ENCODE assay signal across 15 cellular contexts in genomic region chr6:37982320-37982719, GRCh38.
DNase-seq lines count a peak whose midpoint lies in the region; ATAC-seq, FAIRE-seq and TF ChIP-seq lines count a peak whose summit lies in the region.
"Had no signal": no experiment of that assay in that cellular context is flagged by ENCODE, and none has a peak within 500 bp of the region (broad histone marks: within the 10 kb centered on the region; RNA-seq: fewer than 3 reads in every experiment).

No MANE protein-coding gene starts in this region.

- H3K9me3 Mint-ChIP-seq in activated B cell treated with CpG ODN at 0.5 μM for 24 hours: peaks cover 2% of the 10 kb centered on the region

- ATAC-seq in HG03342 (IDR thresholded peaks at IDR 0.05; ENCODE audit: unreplicated experiment) (peak; percentile 43), activated B cell treated with CpG ODN at 0.5 μM for 24 hours (ENCODE audit: low read depth) (peak; percentile 86)
- ATAC-seq: PC-3 had no signal

- no peaks in the 10 kb centered on the region for H3K9me3 ChIP-seq in stomach

- 86 to 95% (median 88%) methylated on average over 3 of the region's 3 CpGs for WGBS in stomach, 5 donors

- no peak for FAIRE-seq in GM12892 (lab: Jason Lieb, UNC)
- FAIRE-seq: HTR-8/SVneo had no signal

- H3K4me3 Mint-ChIP-seq in activated B cell treated with CpG ODN at 0.5 μM for 24 hours: no peak overlapping the region
- H3K4me3 Mint-ChIP-seq: T-helper 1 cell treated with Interleukin-12 subunit alpha and Interleukin-12 subunit beta and Interleukin-4 antibody, amounts not matched to agents 30 μg/mL and 1 μg/mL, for 36 hours had no signal

- no peak overlapping the region for H3K27ac ChIP-seq in stomach

- TF ChIP-seq EP300 in stomach (IDR thresholded peaks at IDR 0.05): no peak

- H3K27ac Mint-ChIP-seq in activated B cell treated with CpG ODN at 0.5 μM for 24 hours: no peak overlapping the region
- H3K27ac Mint-ChIP-seq: T-helper 1 cell treated with Interleukin-12 subunit alpha and Interleukin-12 subunit beta and Interleukin-4 antibody, amounts not matched to agents 30 μg/mL and 1 μg/mL, for 36 hours had no signal

- TF ChIP-seq POLR2A in stomach (IDR thresholded peaks at IDR 0.05) (no peak), GM12892 (IDR thresholded peaks at IDR 0.05; ENCODE audit: low read depth, low read length) (no peak)

- POLR2A ChIA-PET in activated B cell treated with CpG ODN at 0.5 μM for 24 hours (lab: Charles Lee): interaction anchor here (0.6 kb wide), 1 partner anchor 552 kb away, joined by 3 read pairs; no protein-coding TSS in a partner anchor

- H3K27me3 ChIP-seq in stomach: no peaks in the 10 kb centered on the region

- intact Hi-C loops in activated B cell treated with CpG ODN at 0.5 μM for 24 hours (cut with micrococcal nuclease) (no loop called here), stomach (cut with DNase I; ENCODE audit: low total_unique reads) (no loop called here)

- H3K4me3 ChIP-seq in stomach: no peak overlapping the region

- no peaks in the 10 kb centered on the region for H3K27me3 Mint-ChIP-seq in activated B cell treated with CpG ODN at 0.5 μM for 24 hours

- TF ChIP-seq CTCF in activated B cell treated with CpG ODN at 0.5 μM for 24 hours (IDR thresholded peaks at IDR 0.05) (no peak), stomach (IDR thresholded peaks at IDR 0.05) (no peak)

- peaks cover 23 to 68% (median 46%) of the 10 kb centered on the region in 4 donors for H3K4me1 ChIP-seq in stomach

- H3K36me3 ChIP-seq in stomach: no peaks in the 10 kb centered on the region

- peaks cover 2% of the 10 kb centered on the region for H3K36me3 Mint-ChIP-seq in activated B cell treated with CpG ODN at 0.5 μM for 24 hours (ENCODE audit: low read depth)

- DNase-seq in NOMO-1 treated with dmso at 0.1 percent for 144 hours (lab: John Stamatoyannopoulos, UW; ENCODE audit: unreplicated experiment): peak; percentile 0
- DNase-seq in activated B cell treated with CpG ODN at 0.5 μM for 24 hours: no peak
- no peak for DNase-seq in activated CD8-positive, alpha-beta memory T cell treated with anti-CD3 and anti-CD28 coated beads, Interleukin-2, amount 50 U/mL, for 48 hours
- DNase-seq in stomach: no peak
- no peak for DNase-seq in activated gamma-delta T cell (lab: John Stamatoyannopoulos, UW)
- no peak for DNase-seq in GM12892 (ENCODE audit: insufficient read length)
- DNase-seq: H7, NCI-H1105 treated with DMSO at 0.1 percent for 48 hours, NCI-H1930, NCI-H2171, NCI-H82, PC-3 had no signal

- CTCF ChIA-PET in activated B cell treated with CpG ODN at 0.5 μM for 24 hours (lab: Charles Lee): no interaction called here

- peaks cover 75% of the 10 kb centered on the region for H3K4me1 Mint-ChIP-seq in activated B cell treated with CpG ODN at 0.5 μM for 24 hours
